ENCODE assay signal across 19 cellular contexts in genomic region chr1:11761285-11761684, GRCh38. TPM values are rescaled to one million over a fixed set of nuclear protein-coding genes. Genes with fewer than 3 reads are reported as not detected.
DNase-seq lines count a peak whose midpoint lies in the region; ATAC-seq and TF ChIP-seq lines count a peak whose summit lies in the region.
"Had no signal": no experiment of that assay in that cellular context is flagged by ENCODE, and none has a peak within 500 bp of the region (broad histone marks: within the 10 kb centered on the region; RNA-seq: fewer than 3 reads in every experiment).

No MANE protein-coding gene starts in this region.

- no peak overlapping the region for H3K4me3 Mint-ChIP-seq in activated naive CD8-positive, alpha-beta T cell treated with anti-CD3 and anti-CD28 coated beads, Interleukin-2, amount 10 ng/mL, durations not matched to agents 7 days and 5 days
- no peak overlapping the region for H3K4me3 Mint-ChIP-seq in activated naive CD8-positive, alpha-beta T cell treated with anti-CD3 and anti-CD28 coated beads for 36 hours
- H3K4me3 Mint-ChIP-seq in T-helper 17 cell: peak overlapping the region; percentile 51
- H3K4me3 Mint-ChIP-seq in nephron progenitor cell: peak overlapping the region; percentile 50
- H3K4me3 Mint-ChIP-seq in T-cell: peak overlapping the region in 1 of 3 donors; percentile 4

- no peak for DNase-seq in activated naive CD8-positive, alpha-beta T cell treated with anti-CD3 and anti-CD28 coated beads, Interleukin-2, amount 10 ng/mL, durations not matched to agents 7 days and 5 days
- no peak for DNase-seq in activated naive CD8-positive, alpha-beta T cell treated with anti-CD3 and anti-CD28 coated beads for 36 hours
- DNase-seq in T-helper 17 cell: no peak
- DNase-seq in nephron progenitor cell: no peak
- DNase-seq in T-cell: no peak
- DNase-seq: 8988T, COR-L47, DMS 273 treated with DMSO at 0.1 percent for 48 hours, DND-41, EL had no signal

- no peak for TF ChIP-seq CTCF in nephron progenitor cell (IDR thresholded peaks at IDR 0.05)

- H3K9me3 Mint-ChIP-seq in activated naive CD8-positive, alpha-beta T cell treated with anti-CD3 and anti-CD28 coated beads, Interleukin-2, amount 10 ng/mL, durations not matched to agents 7 days and 5 days: no peaks in the 10 kb centered on the region
- H3K9me3 Mint-ChIP-seq in activated naive CD8-positive, alpha-beta T cell treated with anti-CD3 and anti-CD28 coated beads for 36 hours: no peaks in the 10 kb centered on the region
- H3K9me3 Mint-ChIP-seq in nephron progenitor cell: peaks cover 18% of the 10 kb centered on the region
- H3K9me3 Mint-ChIP-seq in T-cell: no peaks in the 10 kb centered on the region
- H3K9me3 Mint-ChIP-seq: CD8-positive, alpha-beta memory T cell had no signal

- peaks cover 2% of the 10 kb centered on the region for H3K4me1 Mint-ChIP-seq in activated naive CD8-positive, alpha-beta T cell treated with anti-CD3 and anti-CD28 coated beads, Interleukin-2, amount 10 ng/mL, durations not matched to agents 7 days and 5 days
- no peaks in the 10 kb centered on the region for H3K4me1 Mint-ChIP-seq in activated naive CD8-positive, alpha-beta T cell treated with anti-CD3 and anti-CD28 coated beads for 36 hours
- H3K4me1 Mint-ChIP-seq in T-helper 17 cell (peaks cover 12% of the 10 kb centered on the region), nephron progenitor cell (peaks cover 28% of the 10 kb centered on the region), T-cell (peaks cover 6 to 12% (median 10%) of the 10 kb centered on the region in 3 donors)

- H3K36me3 Mint-ChIP-seq in activated naive CD8-positive, alpha-beta T cell treated with anti-CD3 and anti-CD28 coated beads, Interleukin-2, amount 10 ng/mL, durations not matched to agents 7 days and 5 days: no peaks in the 10 kb centered on the region
- H3K36me3 Mint-ChIP-seq in activated naive CD8-positive, alpha-beta T cell treated with anti-CD3 and anti-CD28 coated beads for 36 hours: no peaks in the 10 kb centered on the region
- H3K36me3 Mint-ChIP-seq in T-helper 17 cell (ENCODE audit: low read depth) (peaks cover 5% of the 10 kb centered on the region), nephron progenitor cell (ENCODE audit: low read depth) (no peaks in the 10 kb centered on the region), T-cell (no peaks in the 10 kb centered on the region)
- H3K36me3 Mint-ChIP-seq: CD8-positive, alpha-beta memory T cell had no signal

- H3K27ac Mint-ChIP-seq in activated naive CD8-positive, alpha-beta T cell treated with anti-CD3 and anti-CD28 coated beads, Interleukin-2, amount 10 ng/mL, durations not matched to agents 7 days and 5 days: peak overlapping the region; percentile 8
- H3K27ac Mint-ChIP-seq in activated naive CD8-positive, alpha-beta T cell treated with anti-CD3 and anti-CD28 coated beads for 36 hours: no peak overlapping the region
- no peak overlapping the region for H3K27ac Mint-ChIP-seq in T-helper 17 cell
- H3K27ac Mint-ChIP-seq in nephron progenitor cell: no peak overlapping the region
- H3K27ac Mint-ChIP-seq in T-cell: no peak overlapping the region

- CTCF ChIA-PET in T-cell (lab: Charles Lee): no interaction called here

- peaks cover 35% of the 10 kb centered on the region for H3K27me3 Mint-ChIP-seq in activated naive CD8-positive, alpha-beta T cell treated with anti-CD3 and anti-CD28 coated beads, Interleukin-2, amount 10 ng/mL, durations not matched to agents 7 days and 5 days
- peaks cover 25% of the 10 kb centered on the region for H3K27me3 Mint-ChIP-seq in activated naive CD8-positive, alpha-beta T cell treated with anti-CD3 and anti-CD28 coated beads for 36 hours
- H3K27me3 Mint-ChIP-seq in T-helper 17 cell (peaks cover 31% of the 10 kb centered on the region), nephron progenitor cell (ENCODE audit: low read depth, poor library complexity) (peaks cover 52% of the 10 kb centered on the region), T-cell (peaks cover 22 to 35% of the 10 kb centered on the region in 2 donors)

- POLR2A ChIA-PET in activated naive CD8-positive, alpha-beta T cell treated with anti-CD3 and anti-CD28 coated beads, Interleukin-2, amount 10 ng/mL, durations not matched to agents 7 days and 5 days (lab: Charles Lee): no interaction called here
- POLR2A ChIA-PET in T-cell (lab: Charles Lee): no interaction called here

- no peaks in the 10 kb centered on the region for H3K9me3 ChIP-seq in T-helper 17 cell (ENCODE audit: control insufficient read depth, low read length, poor library complexity, severe bottlenecking)
- H3K9me3 ChIP-seq: BLaER1, HAP-1 had no signal

- ATAC-seq in activated naive CD8-positive, alpha-beta T cell treated with anti-CD3 and anti-CD28 coated beads, Interleukin-2, amount 10 ng/mL, durations not matched to agents 7 days and 5 days (ENCODE audit: low read depth): no peak
- no peak for ATAC-seq in T-helper 17 cell
- no peak for ATAC-seq in T-cell (replicated peaks in 1 of 4)
- ATAC-seq in HG03097 (IDR thresholded peaks at IDR 0.05; ENCODE audit: low FRiP score, unreplicated experiment): no peak
- no peak for ATAC-seq in HG03460 (IDR thresholded peaks at IDR 0.05; ENCODE audit: unreplicated experiment)

RNA-seq across cellular contexts. Expression of gene C1orf167, which starts 0.7 kb away (rescaled TPM):
- not detected for total RNA-seq in activated naive CD8-positive, alpha-beta T cell treated with anti-CD3 and anti-CD28 coated beads, Interleukin-2, amount 10 ng/mL, durations not matched to agents 7 days and 5 days
- not detected for total RNA-seq in activated naive CD8-positive, alpha-beta T cell treated with anti-CD3 and anti-CD28 coated beads for 36 hours
- total RNA-seq in T-helper 17 cell (under 1 TPM in 1 of 2 donors, not detected in 1; 0.13 TPM), T-cell (not detected)
- total RNA-seq: A673; CD8-positive, alpha-beta memory T cell; G401; H4; HepG2 had no signal

RNA-seq across cellular contexts. Expression of gene AGTRAP, which starts 25.3 kb away (rescaled TPM):
- 10 to 100 TPM; 53.8 to 56.4 TPM for total RNA-seq in activated naive CD8-positive, alpha-beta T cell treated with anti-CD3 and anti-CD28 coated beads, Interleukin-2, amount 10 ng/mL, durations not matched to agents 7 days and 5 days
- 10 to 100 TPM; 10.2 to 11.0 TPM for total RNA-seq in activated naive CD8-positive, alpha-beta T cell treated with anti-CD3 and anti-CD28 coated beads for 36 hours
- 10 to 100 TPM; 19.2 to 22.5 TPM for total RNA-seq in T-helper 17 cell
- 10 to 100 TPM; 15.8 to 30.4 (median 19.5) TPM for total RNA-seq in T-cell

RNA-seq across cellular contexts. Expression of gene MTHFR, which starts 44.5 kb away (rescaled TPM):
- 10 to 100 TPM; 47.0 to 47.1 TPM for total RNA-seq in activated naive CD8-positive, alpha-beta T cell treated with anti-CD3 and anti-CD28 coated beads, Interleukin-2, amount 10 ng/mL, durations not matched to agents 7 days and 5 days
- 10 to 100 TPM; 11.0 to 12.2 TPM for total RNA-seq in activated naive CD8-positive, alpha-beta T cell treated with anti-CD3 and anti-CD28 coated beads for 36 hours
- total RNA-seq in T-helper 17 cell (10 to 100 TPM; 31.5 to 35.1 TPM), T-cell (10 to 100 TPM; 40.2 to 62.2 (median 48.2) TPM)

RNA-seq across cellular contexts. Expression of gene CLCN6, which starts 44.7 kb away (rescaled TPM):
- 10 to 100 TPM; 21.9 to 25.5 TPM for total RNA-seq in activated naive CD8-positive, alpha-beta T cell treated with anti-CD3 and anti-CD28 coated beads, Interleukin-2, amount 10 ng/mL, durations not matched to agents 7 days and 5 days
- total RNA-seq in activated naive CD8-positive, alpha-beta T cell treated with anti-CD3 and anti-CD28 coated beads for 36 hours: 10 to 100 TPM in 1 of 2 experiments, 1 to 10 TPM in 1; 9.6 to 13.3 TPM
- total RNA-seq in T-helper 17 cell (10 to 100 TPM; 11.7 to 13.8 TPM), T-cell (10 to 100 TPM; 17.3 to 23.0 (median 21.3) TPM)

Comparison
In these comparisons a context has a peak if more than half of its experiments do, and no peak if none do; other contexts are left out.
1. H3K4me3 Mint-ChIP-seq: peak in T-helper 17 cell (single experiment) and nephron progenitor cell (single experiment); none in activated naive CD8-positive, alpha-beta T cell treated with anti-CD3 and anti-CD28 coated beads, Interleukin-2, amount 10 ng/mL, durations not matched to agents 7 days and 5 days (single experiment) and activated naive CD8-positive, alpha-beta T cell treated with anti-CD3 and anti-CD28 coated beads for 36 hours (single experiment).